ENCODE assay signal across 31 cellular contexts in the genomic region with DNA sequence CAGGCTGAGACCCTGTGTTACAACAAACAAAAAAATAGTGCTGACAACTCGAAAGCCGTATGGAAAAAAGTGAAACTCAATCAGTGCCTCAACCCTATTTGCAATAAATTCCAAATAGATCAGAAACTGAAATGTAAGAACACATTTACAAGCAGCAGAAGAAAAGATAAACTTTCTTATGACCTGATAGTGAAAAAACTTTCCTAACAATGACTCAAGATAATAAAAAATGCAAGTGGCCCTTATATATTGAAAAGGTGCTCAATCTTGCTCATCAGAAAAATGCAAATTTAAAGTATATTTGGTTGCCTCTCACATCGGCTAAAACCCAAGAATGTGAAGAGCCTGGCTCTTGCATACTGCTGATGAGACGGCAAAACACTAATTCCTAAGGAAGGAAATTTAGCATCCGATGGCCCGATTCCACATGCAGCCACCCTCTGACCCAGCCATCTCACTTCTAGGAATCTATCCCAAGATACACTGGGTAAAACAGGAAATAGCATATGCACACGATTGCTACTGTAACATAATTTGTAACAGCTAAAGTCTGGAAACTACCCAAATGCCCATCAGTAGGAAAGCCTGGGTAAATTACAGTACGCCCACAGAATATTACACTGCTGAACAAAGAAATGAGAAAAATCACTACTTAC. TPM values are rescaled to one million over a fixed set of nuclear protein-coding genes. Genes with fewer than 3 reads are reported as not detected.
DNase-seq lines count a peak whose midpoint lies in the region; ATAC-seq and TF ChIP-seq lines count a peak whose summit lies in the region.
"Had no signal": no experiment of that assay in that cellular context is flagged by ENCODE, and none has a peak within 500 bp of the region (broad histone marks: within the 10 kb centered on the region; RNA-seq: fewer than 3 reads in every experiment).

No MANE protein-coding gene starts in this region.

- peaks cover 94% of the 10 kb centered on the region for H3K36me3 Mint-ChIP-seq in activated T-cell treated with anti-CD3 and anti-CD28 coated beads, Interleukin-2, amount 50 U/mL, for 24 hours (ENCODE audit: low read depth)

- no peak overlapping the region for H2BK5ac ChIP-seq in mesenchymal stem cell (ENCODE audit: low read depth, low read length, poor library complexity, severe bottlenecking)

- H3K23ac ChIP-seq in mesenchymal stem cell (ENCODE audit: low read length in 2 of 2), result no peak overlapping the region

- no peak overlapping the region for H3K18ac ChIP-seq in mesenchymal stem cell (ENCODE audit: low read depth in 1 of 2, low read length in 2 of 2)

- peaks cover 38% of the 10 kb centered on the region for H3K79me1 ChIP-seq in mesenchymal stem cell (replicated peaks; ENCODE audit: low read length, poor library complexity, severe bottlenecking)

- no peak overlapping the region for H4K91ac ChIP-seq in mesenchymal stem cell (ENCODE audit: low read length)

- H3K4me3 ChIP-seq in WERI-Rb-1 (ENCODE audit: low read depth, low read length), result no peak overlapping the region
- H3K4me3 ChIP-seq in mesenchymal stem cell (ENCODE audit: insufficient read depth in 1 of 2, low read depth in 1 of 2, low read length in 2 of 2), result no peak overlapping the region
- H3K4me3 ChIP-seq in esophagus muscularis mucosa, result no peak overlapping the region
- H3K4me3 ChIP-seq: cardiac muscle cell, coronary artery, left ventricle myocardium inferior, tibial artery, vagina had no signal

- H3K4me3 Mint-ChIP-seq in activated T-cell treated with anti-CD3 and anti-CD28 coated beads, Interleukin-2, amount 50 U/mL, for 24 hours, result no peak overlapping the region
- H3K4me3 Mint-ChIP-seq: B cell; CD8-positive, alpha-beta memory T cell; effector memory CD8-positive, alpha-beta T cell; T-helper 1 cell treated with Interleukin-12 subunit alpha and Interleukin-12 subunit beta and Interleukin-4 antibody, amounts not matched to agents 30 μg/mL and 1 μg/mL, for 36 hours had no signal

- H3K4me1 ChIP-seq in mesenchymal stem cell (ENCODE audit: control insufficient read depth, insufficient read depth, low read depth, low read length) (no peaks in the 10 kb centered on the region), esophagus muscularis mucosa (peaks cover 0 to 16% (median 7%) of the 10 kb centered on the region in 4 donors)
- H3K4me1 ChIP-seq: left ventricle myocardium inferior, tibial artery, vagina had no signal

- H3K9me3 ChIP-seq in WERI-Rb-1 (ENCODE audit: severe bottlenecking), result no peaks in the 10 kb centered on the region
- H3K9me3 ChIP-seq in mesenchymal stem cell (ENCODE audit: control insufficient read depth, low read length), result no peaks in the 10 kb centered on the region
- no peaks in the 10 kb centered on the region for H3K9me3 ChIP-seq in esophagus muscularis mucosa
- H3K9me3 ChIP-seq: left ventricle myocardium inferior, tibial artery, vagina had no signal

- H2BK15ac ChIP-seq in mesenchymal stem cell (ENCODE audit: low read depth, poor library complexity, severe bottlenecking), result no peak overlapping the region

- TF ChIP-seq CTCF in WERI-Rb-1 (IDR thresholded peaks at IDR 0.05; ENCODE audit: low read depth, low read length) (no peak), esophagus muscularis mucosa (IDR thresholded peaks at IDR 0.05) (no peak)

- peaks cover 6% of the 10 kb centered on the region for H3K4me1 Mint-ChIP-seq in activated T-cell treated with anti-CD3 and anti-CD28 coated beads, Interleukin-2, amount 50 U/mL, for 24 hours (ENCODE audit: low read depth)
- H3K4me1 Mint-ChIP-seq: B cell had no signal

- H3K27ac ChIP-seq in WERI-Rb-1 (peak overlapping the region; percentile 13; the same call in 1 of the 2 replicates), mesenchymal stem cell (ENCODE audit: low read length, poor library complexity, severe bottlenecking) (no peak overlapping the region), esophagus muscularis mucosa (replicated peaks in 1 of 4) (no peak overlapping the region)
- H3K27ac ChIP-seq: cardiac muscle cell, coronary artery, left ventricle myocardium inferior, tibial artery, vagina had no signal

- WGBS in mesenchymal stem cell, result 84% methylated on average over 8 of the region's 8 CpGs
- 52% methylated on average over 8 of the region's 8 CpGs for WGBS in esophagus muscularis mucosa

- intact Hi-C loops in esophagus muscularis mucosa (cut with DNase I), result no loop called here

- H3K4ac ChIP-seq in mesenchymal stem cell (ENCODE audit: low read depth in 1 of 2, low read length in 2 of 2), result no peak overlapping the region

- H3K27me3 Mint-ChIP-seq in activated T-cell treated with anti-CD3 and anti-CD28 coated beads, Interleukin-2, amount 50 U/mL, for 24 hours, result no peaks in the 10 kb centered on the region
- H3K27me3 Mint-ChIP-seq: B cell; CD8-positive, alpha-beta memory T cell; effector memory CD8-positive, alpha-beta T cell had no signal

- H2AFZ ChIP-seq in mesenchymal stem cell (ENCODE audit: low read depth, low read length), result no peak overlapping the region

- no peak for TF ChIP-seq EP300 in esophagus muscularis mucosa (IDR thresholded peaks at IDR 0.05)

- no peak for DNase-seq in activated T-cell treated with anti-CD3 and anti-CD28 coated beads, Interleukin-2, amount 50 U/mL, for 24 hours
- no peak for DNase-seq in activated T-cell treated with anti-CD3 and anti-CD28 coated beads, Interleukin-2, amount 50 U/mL, for 48 hours
- DNase-seq in EH (ENCODE audit: low read depth) (peak; percentile 36), WERI-Rb-1 (no peak), mesenchymal stem cell (no peak), esophagus muscularis mucosa (ENCODE audit: extremely low spot score) (no peak), cerebellar cortex (ENCODE audit: low spot score) (no peak)
- DNase-seq: ACHN; activated naive CD4-positive, alpha-beta T cell treated with anti-CD3 and anti-CD28 coated beads, Interleukin-2, amount 50 U/mL, for 16 hours; CD8-positive, alpha-beta memory T cell; effector memory CD8-positive, alpha-beta T cell; glutamatergic neuron; H7; islet precursor cell; left ventricle myocardium inferior; mesendoderm; NCI-H146; NCI-H2107; NCI-H345; NCI-H748 treated with DMSO at 0.1 percent for 48 hours; stimulated activated CD4-positive, alpha-beta T cell treated with anti-CD3 and anti-CD28 coated beads, Interleukin-4, amount 100 ng/mL, for 1 hour; tibial artery had no signal

- H3K36me3 ChIP-seq in WERI-Rb-1 (peaks cover 89% of the 10 kb centered on the region), mesenchymal stem cell (ENCODE audit: control insufficient read depth in 1 of 2, insufficient read depth in 2 of 2, low read depth in 1 of 2, low read length in 2 of 2) (peaks cover 66 to 94% of the 10 kb centered on the region in 2 experiments), esophagus muscularis mucosa (peaks cover 75 to 100% (median 92%) of the 10 kb centered on the region in 4 donors)

- no peak overlapping the region for H3K14ac ChIP-seq in mesenchymal stem cell (ENCODE audit: low read length in 2 of 2)

- no peak overlapping the region for H2BK12ac ChIP-seq in mesenchymal stem cell (ENCODE audit: low read length in 2 of 2)

- H4K8ac ChIP-seq in mesenchymal stem cell (ENCODE audit: low read length), result no peak overlapping the region

- H3K27me3 ChIP-seq in WERI-Rb-1 (ENCODE audit: insufficient read depth, low read depth, severe bottlenecking) (no peaks in the 10 kb centered on the region), mesenchymal stem cell (ENCODE audit: control insufficient read depth in 1 of 2, insufficient read depth in 1 of 2, low read length in 2 of 2) (no peaks in the 10 kb centered on the region), esophagus muscularis mucosa (no peaks in the 10 kb centered on the region)
- H3K27me3 ChIP-seq: cardiac muscle cell, tibial artery, vagina had no signal

- no peak overlapping the region for H2AK5ac ChIP-seq in mesenchymal stem cell (ENCODE audit: low read length, severe bottlenecking)

- H3K27ac Mint-ChIP-seq in activated T-cell treated with anti-CD3 and anti-CD28 coated beads, Interleukin-2, amount 50 U/mL, for 24 hours, result peak overlapping the region; percentile 13
- H3K27ac Mint-ChIP-seq: B cell; T-helper 1 cell treated with Interleukin-12 subunit alpha and Interleukin-12 subunit beta and Interleukin-4 antibody, amounts not matched to agents 30 μg/mL and 1 μg/mL, for 36 hours had no signal

- H2BK120ac ChIP-seq in mesenchymal stem cell (ENCODE audit: low read depth, low read length), result no peak overlapping the region

- no peak for ATAC-seq in HG03095 (IDR thresholded peaks at IDR 0.05; ENCODE audit: unreplicated experiment)
- ATAC-seq: effector memory CD8-positive, alpha-beta T cell; Right ventricle myocardium inferior; sciatic nerve; SK-N-SH treated with all-trans-retinoic acid at 6 μM for 48 hours had no signal

- TF ChIP-seq POLR2A in esophagus muscularis mucosa (IDR thresholded peaks at IDR 0.05; ENCODE audit: low read depth), result no peak

- no peaks in the 10 kb centered on the region for H3K9me3 Mint-ChIP-seq in activated T-cell treated with anti-CD3 and anti-CD28 coated beads, Interleukin-2, amount 50 U/mL, for 24 hours
- H3K9me3 Mint-ChIP-seq: CD8-positive, alpha-beta memory T cell; effector memory CD8-positive, alpha-beta T cell; T-helper 1 cell treated with Interleukin-12 subunit alpha and Interleukin-12 subunit beta and Interleukin-4 antibody, amounts not matched to agents 30 μg/mL and 1 μg/mL, for 36 hours had no signal

- no peak overlapping the region for H3K4me2 ChIP-seq in mesenchymal stem cell (ENCODE audit: low read length, poor library complexity, severe bottlenecking)

- H3K9ac ChIP-seq in mesenchymal stem cell (ENCODE audit: low read length), result peak overlapping the region; percentile 23

RNA-seq across cellular contexts. Expression of a gene that starts 56.8 kb away (rescaled TPM):
- 768 TPM for polyA plus RNA-seq in mesenchymal stem cell (2013, experiment 1 of 2)
- polyA plus RNA-seq in mesenchymal stem cell (2013, experiment 2 of 2), result 740 TPM
- 100 to 1,000 TPM; 263 to 479 (median 304) TPM for total RNA-seq in esophagus muscularis mucosa

RNA-seq across cellular contexts. Expression of a gene that starts 57.1 kb away (rescaled TPM):
- 369 TPM for polyA plus RNA-seq in mesenchymal stem cell (2013, experiment 1 of 2)
- polyA plus RNA-seq in mesenchymal stem cell (2013, experiment 2 of 2), result 372 TPM
- 100 to 1,000 TPM; 272 to 335 (median 284) TPM for total RNA-seq in esophagus muscularis mucosa
